Comparison of ENCODE assay signal across 9 cellular contexts in the genomic region with DNA sequence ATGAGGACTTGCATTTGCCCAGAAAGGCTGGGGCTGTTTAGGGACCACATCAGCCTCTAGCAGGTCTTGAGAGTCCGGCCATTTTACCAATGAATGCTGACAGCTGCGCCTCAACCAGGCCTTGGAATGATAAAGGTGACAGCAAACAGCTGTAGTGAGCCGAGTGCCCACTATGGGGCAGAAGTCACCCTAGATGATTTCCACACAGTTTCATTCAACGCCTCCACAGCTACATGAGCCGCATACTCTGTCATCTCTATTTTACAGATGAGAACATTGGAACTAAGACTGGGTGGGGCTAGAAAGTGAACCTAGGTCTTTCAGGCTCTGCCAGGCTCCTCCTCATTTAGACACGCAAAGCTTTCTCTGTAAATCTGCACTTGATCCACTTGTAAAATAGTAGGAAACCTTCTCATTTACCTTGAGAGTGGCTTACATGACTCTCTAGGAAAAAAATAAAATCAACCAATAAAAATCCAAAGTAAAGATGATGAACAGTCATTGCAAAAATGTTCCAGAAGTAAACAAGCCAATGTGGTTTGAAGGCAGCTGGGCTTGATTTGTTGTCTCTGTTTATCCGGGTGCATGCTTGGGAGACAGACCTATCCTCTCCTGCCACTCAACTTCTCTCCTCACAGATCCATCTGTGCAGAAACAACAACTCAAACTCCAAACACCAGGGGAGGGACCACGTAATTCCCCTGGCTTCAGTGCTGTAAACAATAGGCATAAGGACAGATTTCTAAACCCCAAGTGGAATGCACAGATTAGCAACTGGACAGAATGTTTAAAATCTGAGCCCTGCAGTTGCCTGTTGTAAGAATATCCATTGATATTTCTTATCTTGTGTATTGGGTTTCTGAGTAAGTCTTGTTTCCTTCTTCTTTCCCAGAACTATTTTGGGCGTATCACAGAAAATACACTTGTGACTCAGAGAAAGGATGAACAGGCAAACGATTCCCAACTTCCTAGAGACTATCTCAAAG. TPM values are rescaled to one million over a fixed set of nuclear protein-coding genes. Genes with fewer than 3 reads are reported as not detected.
DNase-seq lines count a peak whose midpoint lies in the region; ATAC-seq and TF ChIP-seq lines count a peak whose summit lies in the region.
"Had no signal": no experiment of that assay in that cellular context is flagged by ENCODE, and none has a peak within 500 bp of the region (broad histone marks: within the 10 kb centered on the region; RNA-seq: fewer than 3 reads in every experiment).

No MANE protein-coding gene starts in this region.

- no peak overlapping the region for H2AFZ ChIP-seq in OCI-LY7 (ENCODE audit: low read length)

- H3K27ac ChIP-seq in OCI-LY7 (ENCODE audit: low read depth, low read length, poor library complexity, severe bottlenecking) (no peak overlapping the region), heart left ventricle (peak overlapping the region in 4 of 12 donors; percentile 27 to 89 (median 42)), rectal smooth muscle tissue (ENCODE audit: low read depth, low read length) (peak overlapping the region; percentile 21)
- H3K27ac ChIP-seq: BLaER1 had no signal

- H3K4me1 Mint-ChIP-seq in activated naive CD8-positive, alpha-beta T cell treated with anti-CD3 and anti-CD28 coated beads for 36 hours = no peaks in the 10 kb centered on the region

- no TSS peak for BruUV-seq in OCI-LY7 (replicated peaks; lab: Mats Ljungman, UMichigan)

- H3K27me3 ChIP-seq in heart left ventricle (no peaks in the 10 kb centered on the region), rectal smooth muscle tissue (ENCODE audit: control insufficient read depth, insufficient read depth, low read length) (no peaks in the 10 kb centered on the region)
- H3K27me3 ChIP-seq: BLaER1 had no signal

- no peak overlapping the region for H3K4me3 Mint-ChIP-seq in activated naive CD8-positive, alpha-beta T cell treated with anti-CD3 and anti-CD28 coated beads for 36 hours

- no peaks in the 10 kb centered on the region for H3K9me3 Mint-ChIP-seq in activated naive CD8-positive, alpha-beta T cell treated with anti-CD3 and anti-CD28 coated beads for 36 hours

- intact Hi-C loops in OCI-LY7 (cut with micrococcal nuclease; ENCODE audit: unreplicated experiment) = loop anchor here (1.0 kb wide), 2 partner anchors 237 to 318 kb away; no protein-coding TSS in a partner anchor
- intact Hi-C loops in heart left ventricle (cut with DNase I) = loop anchor here in 8 of 10 donors (1.0 to 10.0 kb wide), 6 partner anchors 197 to 320 kb away; partner anchors contain the start of gene MYO1E (in 1 of the 8)

- H3K9me3 ChIP-seq in OCI-LY7 (ENCODE audit: low read length) (no peaks in the 10 kb centered on the region), heart left ventricle (no peaks in the 10 kb centered on the region)
- H3K9me3 ChIP-seq: BLaER1 had no signal

- TF ChIP-seq CTCF in OCI-LY7 (conservative IDR thresholded peaks at IDR 0.05; ENCODE audit: low read length) = peak; percentile 85
- TF ChIP-seq CTCF in heart left ventricle (IDR thresholded peaks at IDR 0.05) = peak; percentile 40 to 68 (median 55)

- H4K20me1 ChIP-seq in OCI-LY7 (ENCODE audit: insufficient read depth, low read length) = no peaks in the 10 kb centered on the region
- H4K20me1 ChIP-seq: BLaER1 had no signal

- no peaks in the 10 kb centered on the region for H3K9me2 ChIP-seq in OCI-LY7 (ENCODE audit: insufficient read depth, low read length)

- H3K4me3 ChIP-seq in OCI-LY7 (ENCODE audit: low read depth, low read length, poor library complexity, severe bottlenecking) = no peak overlapping the region
- H3K4me3 ChIP-seq in heart left ventricle = no peak overlapping the region
- H3K4me3 ChIP-seq in rectal smooth muscle tissue (ENCODE audit: low read length) = no peak overlapping the region
- H3K4me3 ChIP-seq: BLaER1 had no signal

- POLR2A ChIA-PET in OCI-LY7 (lab: Charles Lee) = interaction anchor here (0.9 kb wide), 1 partner anchor 13 kb away, joined by 3 read pairs; no protein-coding TSS in a partner anchor

- peaks cover 6% of the 10 kb centered on the region for H3K36me3 Mint-ChIP-seq in activated naive CD8-positive, alpha-beta T cell treated with anti-CD3 and anti-CD28 coated beads for 36 hours

- H3K4me1 ChIP-seq in OCI-LY7 (ENCODE audit: insufficient read depth, low read length, poor library complexity, severe bottlenecking) = no peaks in the 10 kb centered on the region
- peaks cover 0 to 57% (median 8%) of the 10 kb centered on the region in 12 donors for H3K4me1 ChIP-seq in heart left ventricle
- no peaks in the 10 kb centered on the region for H3K4me1 ChIP-seq in rectal smooth muscle tissue (ENCODE audit: control insufficient read depth, insufficient read depth, low read length)
- H3K4me1 ChIP-seq: BLaER1 had no signal

- H3K9ac ChIP-seq in rectal smooth muscle tissue (ENCODE audit: low read length) = no peak overlapping the region
- H3K9ac ChIP-seq: BLaER1 had no signal

- H3K79me2 ChIP-seq in OCI-LY7 (ENCODE audit: insufficient read depth, low read depth, low read length) = no peaks in the 10 kb centered on the region

- peaks cover 12% of the 10 kb centered on the region for H3K27me3 Mint-ChIP-seq in activated naive CD8-positive, alpha-beta T cell treated with anti-CD3 and anti-CD28 coated beads for 36 hours

- peak; percentile 78 to 89 (median 85) for ATAC-seq in heart left ventricle

- H3K27ac Mint-ChIP-seq in activated naive CD8-positive, alpha-beta T cell treated with anti-CD3 and anti-CD28 coated beads for 36 hours = no peak overlapping the region

- no peaks in the 10 kb centered on the region for H3K36me3 ChIP-seq in OCI-LY7 (ENCODE audit: insufficient read depth, low read length)
- H3K36me3 ChIP-seq in heart left ventricle = peaks cover 0 to 59% (median 42%) of the 10 kb centered on the region in 9 donors
- peaks cover 17% of the 10 kb centered on the region for H3K36me3 ChIP-seq in rectal smooth muscle tissue (ENCODE audit: control insufficient read depth, insufficient read depth, low read length)
- H3K36me3 ChIP-seq: BLaER1 had no signal

- CTCF ChIA-PET in OCI-LY7 (lab: Charles Lee; ENCODE audit: unreplicated experiment) = interaction anchor here (0.7 to 1.0 kb wide), 3 partner anchors 315 to 353 kb away, joined by 3 to 6 read pairs (median 3); no protein-coding TSS in a partner anchor

- no peak for TF ChIP-seq POLR2A in heart left ventricle (IDR thresholded peaks at IDR 0.05)

- no peak overlapping the region for H3K4me2 ChIP-seq in OCI-LY7 (ENCODE audit: low read length)
- H3K4me2 ChIP-seq: BLaER1 had no signal

- DNase-seq in DMS79 treated with DMSO at 0.1 percent for 48 hours (lab: John Stamatoyannopoulos, UW) (peak; percentile 48), DMS79 (lab: John Stamatoyannopoulos, UW) (no peak), HK-2 (ENCODE audit: unreplicated experiment) (peak; percentile 18), OCI-LY7 (ENCODE audit: low spot score) (peak; percentile 71), heart left ventricle (peak in 3 of 5 donors; percentile 30 to 61 (median 33)), NCI-H446 treated with DMSO at 0.1 percent for 48 hours (lab: John Stamatoyannopoulos, UW) (no peak)
- DNase-seq in activated naive CD8-positive, alpha-beta T cell treated with anti-CD3 and anti-CD28 coated beads for 36 hours = peak; percentile 23

- 49 to 51% (median 50%) methylated on average over 10 of the region's 10 CpGs for WGBS in heart left ventricle, 4 donors

RNA-seq across cellular contexts. Expression of gene LDHAL6B, which starts 31.5 kb away (rescaled TPM):
- total RNA-seq in OCI-LY7 (2014; rRNA removed; shearing (Covaris generic)) = 0.09 TPM in 1 of 2 replicates, not detected in the other
- total RNA-seq in OCI-LY7 (2022) (not detected in 2 replicates), heart left ventricle (not detected)
- total RNA-seq in activated naive CD8-positive, alpha-beta T cell treated with anti-CD3 and anti-CD28 coated beads for 36 hours = not detected
- polyA plus RNA-seq in heart left ventricle = not detected

Comparison
In these comparisons a context has a peak if more than half of its experiments do, and no peak if none do; other contexts are left out.
1. DNase-seq: peak in DMS79 treated with DMSO at 0.1 percent for 48 hours (single experiment), HK-2 (single experiment), OCI-LY7 (single experiment), activated naive CD8-positive, alpha-beta T cell treated with anti-CD3 and anti-CD28 coated beads for 36 hours (single experiment) and heart left ventricle (3 of 5); none in DMS79 (single experiment) and NCI-H446 treated with DMSO at 0.1 percent for 48 hours (single experiment).